ENCODE assay signal across 27 cellular contexts in genomic region chr2:188251034-188251433, GRCh38. TPM values are rescaled to one million over a fixed set of nuclear protein-coding genes. Genes with fewer than 3 reads are reported as not detected.
"Had no signal": no experiment of that assay in that cellular context is flagged by ENCODE, and none has a peak within 500 bp of the region (broad histone marks: within the 10 kb centered on the region; RNA-seq: fewer than 3 reads in every experiment).

No MANE protein-coding gene starts in this region.

- H3K27me3 Mint-ChIP-seq: memory B cell; naive thymus-derived CD8-positive, alpha-beta T cell; stimulated activated naive CD8-positive, alpha-beta T cell treated with anti-CD3 and anti-CD28 coated beads, Interleukin-15, Interleukin-2, amounts not matched to agents 100 ng/mL and 50 ng/mL, for 24 hours had no signal

- H3K4me1 Mint-ChIP-seq: immature natural killer cell; memory B cell; naive thymus-derived CD8-positive, alpha-beta T cell; nephron; neural crest cell; stimulated activated effector memory CD8-positive, alpha-beta T cell treated with anti-CD3 and anti-CD28 coated beads, Interleukin-12 subunit alpha, Interleukin-12 subunit beta, amount 100 ng/mL, for 72 hours had no signal

- H3K4me3 ChIP-seq: left ventricle myocardium inferior, lung, pancreas, prostate gland, skin epidermis, spleen, suprapubic skin, thoracic aorta, tibial artery, upper lobe of left lung, vagina had no signal

- H3K36me3 ChIP-seq: left ventricle myocardium inferior, pancreas, prostate gland, spleen, suprapubic skin, thoracic aorta, tibial artery, upper lobe of left lung, vagina had no signal

- H3K36me3 Mint-ChIP-seq: immature natural killer cell; memory B cell; naive thymus-derived CD8-positive, alpha-beta T cell; stimulated activated effector memory CD8-positive, alpha-beta T cell treated with anti-CD3 and anti-CD28 coated beads, Interleukin-12 subunit alpha, Interleukin-12 subunit beta, amount 100 ng/mL, for 72 hours had no signal

- DNase-seq: hypothalamus; immature natural killer cell; left ventricle myocardium inferior; naive thymus-derived CD8-positive, alpha-beta T cell; nucleus accumbens; pancreas; posterior cingulate gyrus; retina; right cardiac atrium; spleen; stimulated activated CD4-positive, alpha-beta T cell treated with anti-CD3 and anti-CD28 coated beads, Interleukin-4, amount 100 ng/mL, for 24 hours; stimulated activated naive CD4-positive, alpha-beta T cell; tibial artery; upper lobe of left lung had no signal

- H3K27me3 ChIP-seq: pancreas, spleen, suprapubic skin, tibial artery, upper lobe of left lung, vagina had no signal

- H3K9me3 ChIP-seq: prostate gland, suprapubic skin, thoracic aorta, upper lobe of left lung had no signal

- H3K27ac ChIP-seq: left ventricle myocardium inferior, pancreas, prostate gland, skin epidermis, spleen, suprapubic skin, thoracic aorta, tibial artery, upper lobe of left lung, vagina had no signal

- H3K27ac Mint-ChIP-seq: immature natural killer cell; memory B cell; naive thymus-derived CD8-positive, alpha-beta T cell; nephron; stimulated activated effector memory CD8-positive, alpha-beta T cell treated with anti-CD3 and anti-CD28 coated beads, Interleukin-12 subunit alpha, Interleukin-12 subunit beta, amount 100 ng/mL, for 72 hours; stimulated activated naive CD8-positive, alpha-beta T cell treated with anti-CD3 and anti-CD28 coated beads, Interleukin-15, Interleukin-2, amounts not matched to agents 100 ng/mL and 50 ng/mL, for 24 hours had no signal

- ATAC-seq: naive thymus-derived CD8-positive, alpha-beta T cell; pancreas; right cardiac atrium; sciatic nerve; stimulated activated effector memory CD8-positive, alpha-beta T cell treated with anti-CD3 and anti-CD28 coated beads, Interleukin-12 subunit alpha, Interleukin-12 subunit beta, amount 100 ng/mL, for 72 hours had no signal

- H3K4me1 ChIP-seq: left ventricle myocardium inferior, pancreas, prostate gland, spleen, suprapubic skin, tibial artery, upper lobe of left lung, vagina had no signal

- H3K9me3 Mint-ChIP-seq: neural crest cell had no signal

- H3K4me3 Mint-ChIP-seq: immature natural killer cell; memory B cell; naive thymus-derived CD8-positive, alpha-beta T cell; nephron; neural crest cell; stimulated activated effector memory CD8-positive, alpha-beta T cell treated with anti-CD3 and anti-CD28 coated beads, Interleukin-12 subunit alpha, Interleukin-12 subunit beta, amount 100 ng/mL, for 72 hours; stimulated activated naive CD8-positive, alpha-beta T cell treated with anti-CD3 and anti-CD28 coated beads, Interleukin-15, Interleukin-2, amounts not matched to agents 100 ng/mL and 50 ng/mL, for 24 hours had no signal

- FAIRE-seq: islet of Langerhans, pancreas had no signal

RNA-seq across cellular contexts. Expression of gene GULP1, which starts 40.6 kb away (rescaled TPM):
- total RNA-seq: naive thymus-derived CD8-positive, alpha-beta T cell had no signal
- polyA plus RNA-seq: immature natural killer cell; naive thymus-derived CD8-positive, alpha-beta T cell had no signal
